7 cellular contexts compared by ENCODE assay signal in the genomic region with DNA sequence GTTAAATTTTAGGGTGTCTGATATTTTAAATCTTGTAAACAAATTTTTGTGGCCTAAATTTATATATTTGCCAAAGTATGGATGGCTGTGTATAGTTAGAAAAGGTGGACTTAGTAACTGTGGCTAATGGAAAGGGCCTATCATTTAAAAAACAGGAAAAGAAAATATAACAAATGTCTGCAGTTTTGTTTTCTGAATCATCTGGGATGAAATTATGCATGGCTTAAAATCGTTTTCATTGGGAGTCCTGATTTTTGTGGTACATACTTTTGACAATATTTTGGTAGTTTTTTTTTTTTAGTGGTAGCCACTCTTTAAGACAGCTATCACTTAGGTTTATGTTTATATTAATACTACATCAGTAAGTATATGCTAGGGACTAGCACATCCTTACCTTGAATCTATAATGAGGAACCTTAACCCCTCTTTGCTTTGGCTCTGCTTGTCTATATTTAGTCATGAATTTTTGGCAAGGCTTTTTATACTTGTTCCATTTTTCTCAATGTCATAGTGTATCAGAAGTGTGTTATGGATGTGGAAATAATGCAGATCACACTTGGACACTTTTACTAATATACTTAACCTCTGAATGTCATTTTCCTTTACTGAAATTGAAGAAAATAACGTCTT. TPM values are rescaled to one million over a fixed set of nuclear protein-coding genes. Genes with fewer than 3 reads are reported as not detected.
DNase-seq lines count a peak whose midpoint lies in the region; ATAC-seq, FAIRE-seq and TF ChIP-seq lines count a peak whose summit lies in the region.

No MANE protein-coding gene starts in this region.

- no peak overlapping the region for H3K9ac ChIP-seq in H9 (ENCODE audit: extremely low read depth, insufficient read length, low read length)

- H3K14ac ChIP-seq in H9 (ENCODE audit: insufficient read depth, low read length), result no peak overlapping the region

- FAIRE-seq in HTR-8/SVneo (lab: Jason Lieb, UNC), result no peak

- no peak overlapping the region for H3K4me2 ChIP-seq in H9 (ENCODE audit: insufficient read depth, insufficient read length, low read length)

- H3K27ac ChIP-seq in H9 (ENCODE audit: insufficient read length, low read depth, low read length) (no peak overlapping the region), VCaP (peak overlapping the region; percentile 99)

- H3K9me3 ChIP-seq in H9 (ENCODE audit: control insufficient read depth, low read depth, low read length), result no peaks in the 10 kb centered on the region

- H2BK20ac ChIP-seq in H9 (ENCODE audit: low read depth, low read length, poor library complexity, severe bottlenecking), result no peak overlapping the region

- H2BK12ac ChIP-seq in H9 (ENCODE audit: insufficient read length, low read depth, low read length), result no peak overlapping the region

- TF ChIP-seq CTCF in H9 (conservative IDR thresholded peaks at IDR 0.05) (no peak), VCaP (conservative IDR thresholded peaks at IDR 0.05) (no peak), fibroblast of the aortic adventitia (IDR thresholded peaks at IDR 0.05; ENCODE audit: insufficient read depth, low read length) (no peak)

- H3K23ac ChIP-seq in H9 (ENCODE audit: insufficient read length, low read depth, low read length), result no peak overlapping the region

- H3T11ph ChIP-seq in H9 (ENCODE audit: low read length), result no peak overlapping the region

- no peak for ATAC-seq in stimulated activated effector memory CD8-positive, alpha-beta T cell treated with anti-CD3 and anti-CD28 coated beads, Interleukin-12 subunit alpha, Interleukin-12 subunit beta, amount 100 ng/mL, for 72 hours
- ATAC-seq in HG03521 (IDR thresholded peaks at IDR 0.05; ENCODE audit: unreplicated experiment), result no peak

- H3K4me3 Mint-ChIP-seq in H9, result peak overlapping the region; percentile 40 to 52
- peak overlapping the region; percentile 72 for H3K4me3 Mint-ChIP-seq in stimulated activated effector memory CD8-positive, alpha-beta T cell treated with anti-CD3 and anti-CD28 coated beads, Interleukin-12 subunit alpha, Interleukin-12 subunit beta, amount 100 ng/mL, for 72 hours

- H3K79me2 ChIP-seq in H9 (ENCODE audit: insufficient read depth, low read length), result peaks cover 37% of the 10 kb centered on the region; the same call in 1 of the 2 replicates

- H3K4ac ChIP-seq in H9 (ENCODE audit: low read depth, low read length), result no peak overlapping the region

- DNase-seq in H9 (no peak), fibroblast of the aortic adventitia (ENCODE audit: low read depth) (peak; percentile 59), HTR-8/SVneo (ENCODE audit: insufficient read length, low spot score) (no peak), NCI-H1436 (lab: John Stamatoyannopoulos, UW) (no peak)
- no peak for DNase-seq in stimulated activated effector memory CD8-positive, alpha-beta T cell treated with anti-CD3 and anti-CD28 coated beads, Interleukin-12 subunit alpha, Interleukin-12 subunit beta, amount 100 ng/mL, for 72 hours (ENCODE audit: low spot score in 2 of 2)

- H3K9me3 Mint-ChIP-seq in H9, result no peaks in the 10 kb centered on the region; a peak in 1 of 5 replicates
- no peaks in the 10 kb centered on the region for H3K9me3 Mint-ChIP-seq in stimulated activated effector memory CD8-positive, alpha-beta T cell treated with anti-CD3 and anti-CD28 coated beads, Interleukin-12 subunit alpha, Interleukin-12 subunit beta, amount 100 ng/mL, for 72 hours

- no peak overlapping the region for H2AFZ ChIP-seq in H9 (ENCODE audit: low read length)

- H3K18ac ChIP-seq in H9 (ENCODE audit: insufficient read length, low read depth, low read length), result no peak overlapping the region

- peaks cover 3 to 11% (median 10%) of the 10 kb centered on the region in 3 experiments; a peak in 6 of 7 replicates for H3K36me3 Mint-ChIP-seq in H9 (ENCODE audit: insufficient read depth in 1 of 3, low read depth in 3 of 3)
- H3K36me3 Mint-ChIP-seq in stimulated activated effector memory CD8-positive, alpha-beta T cell treated with anti-CD3 and anti-CD28 coated beads, Interleukin-12 subunit alpha, Interleukin-12 subunit beta, amount 100 ng/mL, for 72 hours, result peaks cover 57% of the 10 kb centered on the region

- H3K27ac Mint-ChIP-seq in H9, result 0 out of 7 replicates have a peak overlapping the region, but pooled peaks of 1 of the 3 experiments have one; percentile 40
- peak overlapping the region; percentile 97 for H3K27ac Mint-ChIP-seq in stimulated activated effector memory CD8-positive, alpha-beta T cell treated with anti-CD3 and anti-CD28 coated beads, Interleukin-12 subunit alpha, Interleukin-12 subunit beta, amount 100 ng/mL, for 72 hours

- no peaks in the 10 kb centered on the region for H3K27me3 Mint-ChIP-seq in H9 (ENCODE audit: low read depth)

- no CpG with 5 or more reads among the region's 2 CpGs for WGBS in H9 (ENCODE audit: extremely low coverage, insufficient read length, low lambda C conversion rate)

- no peaks in the 10 kb centered on the region for H4K20me1 ChIP-seq in H9 (ENCODE audit: control insufficient read depth, insufficient read depth, insufficient read length)

- no peak overlapping the region for H2BK5ac ChIP-seq in H9 (ENCODE audit: insufficient read length, low read length)

- H3K4me1 ChIP-seq in H9 (ENCODE audit: insufficient read depth, low read length), result peaks cover 5% of the 10 kb centered on the region; the same call in 1 of the 2 replicates

- no peak overlapping the region for H4K8ac ChIP-seq in H9 (replicated peaks; ENCODE audit: insufficient read length, low read depth, low read length)

- no peaks in the 10 kb centered on the region for H3K27me3 ChIP-seq in H9 (ENCODE audit: insufficient read depth, low read length)

- H3K56ac ChIP-seq in H9 (ENCODE audit: insufficient read length, low read depth, low read length), result no peak overlapping the region

- H3K4me1 Mint-ChIP-seq in H9, result peaks cover 59 to 70% of the 10 kb centered on the region in 2 experiments
- peaks cover 53% of the 10 kb centered on the region for H3K4me1 Mint-ChIP-seq in stimulated activated effector memory CD8-positive, alpha-beta T cell treated with anti-CD3 and anti-CD28 coated beads, Interleukin-12 subunit alpha, Interleukin-12 subunit beta, amount 100 ng/mL, for 72 hours

- no peak overlapping the region for H2AK5ac ChIP-seq in H9 (ENCODE audit: insufficient read length, low read length)

- peaks cover 8% of the 10 kb centered on the region for H3K23me2 ChIP-seq in H9 (ENCODE audit: insufficient read length, low read depth, low read length, poor library complexity, severe bottlenecking)

- peak overlapping the region; percentile 88 for H3K4me3 ChIP-seq in fibroblast of the aortic adventitia (ENCODE audit: low read depth, low read length)

- no peak overlapping the region for H2BK15ac ChIP-seq in H9 (ENCODE audit: low read depth, low read length)

- no peak overlapping the region for H4K91ac ChIP-seq in H9 (ENCODE audit: insufficient read length, low read depth, low read length)

- no peak overlapping the region for H4K5ac ChIP-seq in H9 (ENCODE audit: insufficient read length, low read depth, low read length)

- H3K79me1 ChIP-seq in H9 (ENCODE audit: insufficient read depth, low read depth, low read length, poor library complexity, severe bottlenecking), result no peaks in the 10 kb centered on the region

- no peak overlapping the region for H2BK120ac ChIP-seq in H9 (ENCODE audit: low read depth, low read length, poor library complexity, severe bottlenecking)

RNA-seq across cellular contexts. Expression of a gene that starts 5.6 kb away (rescaled TPM):
- total RNA-seq in H9 (2021), result 86.2 and 88.2 TPM in 2 replicates
- 47.7 and 55.9 TPM in 2 replicates for total RNA-seq in fibroblast of the aortic adventitia (ENCODE audit: low replicate concordance)
